ENCODE assay signal across 24 cellular contexts in the genomic region with DNA sequence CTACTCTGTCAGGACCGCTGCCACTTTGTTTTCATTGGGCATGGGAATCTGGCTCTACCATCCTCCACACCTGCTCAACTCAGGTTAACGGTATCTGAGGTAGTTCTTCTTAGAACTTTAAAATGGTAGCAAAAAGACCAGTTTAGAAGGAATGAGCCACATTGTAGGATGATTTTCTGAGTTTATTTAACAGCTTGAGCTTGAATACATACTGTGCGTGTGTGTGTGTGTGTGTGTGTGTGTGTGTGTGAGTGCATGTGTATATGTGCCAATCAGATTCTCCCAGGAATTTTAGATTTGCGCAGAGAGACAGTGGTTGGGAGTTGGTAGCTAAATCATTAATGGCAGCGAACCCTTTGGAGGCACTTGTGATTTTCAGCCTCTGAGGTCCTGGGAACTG.
"Had no signal": no experiment of that assay in that cellular context is flagged by ENCODE, and none has a peak within 500 bp of the region (broad histone marks: within the 10 kb centered on the region; RNA-seq: fewer than 3 reads in every experiment).

No MANE protein-coding gene starts in this region.

- H3K9ac ChIP-seq: parathyroid adenoma had no signal

- H3K36me3 ChIP-seq: colonic mucosa, heart left ventricle, right lobe of liver, suprapubic skin, thyroid gland, upper lobe of left lung, uterus had no signal

- H3K4me3 ChIP-seq: colonic mucosa, heart left ventricle, psoas muscle, right lobe of liver, suprapubic skin, thyroid gland, upper lobe of left lung, uterus had no signal

- H3K27ac Mint-ChIP-seq: endodermal cell; natural killer cell treated with Interleukin-12 subunit alpha and Interleukin-12 subunit beta and Interleukin-15 and Interleukin-18, amount 100 ng/mL, for 72 hours; stimulated activated effector memory CD8-positive, alpha-beta T cell treated with anti-CD3 and anti-CD28 coated beads, Interleukin-12 subunit alpha, Interleukin-12 subunit beta, amount 100 ng/mL, for 72 hours had no signal

- H3K9me3 ChIP-seq: colonic mucosa, heart left ventricle, psoas muscle, right lobe of liver, suprapubic skin, thyroid gland, upper lobe of left lung, uterus had no signal

- H3K36me3 Mint-ChIP-seq: natural killer cell treated with Interleukin-12 subunit alpha and Interleukin-12 subunit beta and Interleukin-15 and Interleukin-18, amount 100 ng/mL, for 72 hours; stimulated activated effector memory CD8-positive, alpha-beta T cell treated with anti-CD3 and anti-CD28 coated beads, Interleukin-12 subunit alpha, Interleukin-12 subunit beta, amount 100 ng/mL, for 72 hours had no signal

- H3K4me3 Mint-ChIP-seq: endodermal cell; natural killer cell treated with Interleukin-12 subunit alpha and Interleukin-12 subunit beta and Interleukin-15 and Interleukin-18, amount 100 ng/mL, for 72 hours; stimulated activated effector memory CD8-positive, alpha-beta T cell treated with anti-CD3 and anti-CD28 coated beads, Interleukin-12 subunit alpha, Interleukin-12 subunit beta, amount 100 ng/mL, for 72 hours had no signal

- H3K4me1 ChIP-seq: colonic mucosa, parathyroid adenoma had no signal

- H3K79me2 ChIP-seq: parathyroid adenoma had no signal

- FAIRE-seq: endothelial cell of umbilical vein, islet of Langerhans had no signal

- H3K9me3 Mint-ChIP-seq: endodermal cell; natural killer cell treated with Interleukin-12 subunit alpha and Interleukin-12 subunit beta and Interleukin-15 and Interleukin-18, amount 100 ng/mL, for 72 hours; stimulated activated effector memory CD8-positive, alpha-beta T cell treated with anti-CD3 and anti-CD28 coated beads, Interleukin-12 subunit alpha, Interleukin-12 subunit beta, amount 100 ng/mL, for 72 hours had no signal

- DNase-seq: colonic mucosa; dermis blood vessel endothelial cell; erythroblast; heart left ventricle; hippocampal formation; midbrain; psoas muscle; retina; right lobe of liver; stimulated activated CD4-positive, alpha-beta T cell treated with anti-CD3 and anti-CD28 coated beads, Interleukin-4, amount 100 ng/mL, for 1 hour; stimulated activated CD8-positive, alpha-beta memory T cell treated with anti-CD3 and anti-CD28 coated beads, Interleukin-4, amount 100 ng/mL, for 48 hours; stimulated activated naive CD8-positive, alpha-beta T cell treated with anti-CD3 and anti-CD28 coated beads, Interleukin-15, Interleukin-2, amounts not matched to agents 100 U/mL and 50 U/mL, for 24 hours; upper lobe of left lung; uterus had no signal

- ATAC-seq: heart left ventricle, left lobe of liver had no signal

- H3K27ac ChIP-seq: colonic mucosa, foreskin keratinocyte, heart left ventricle, parathyroid adenoma, psoas muscle, right lobe of liver, suprapubic skin, upper lobe of left lung, uterus had no signal

- H2AFZ ChIP-seq: parathyroid adenoma had no signal

- H3K27me3 ChIP-seq: colonic mucosa, foreskin keratinocyte, thyroid gland, upper lobe of left lung, uterus had no signal
